12 cellular contexts compared by ENCODE assay signal in genomic region chr4:150580244-150580643, GRCh38. TPM values are rescaled to one million over a fixed set of nuclear protein-coding genes. Genes with fewer than 3 reads are reported as not detected.
DNase-seq lines count a peak whose midpoint lies in the region; ATAC-seq and TF ChIP-seq lines count a peak whose summit lies in the region.
"Had no signal": no experiment of that assay in that cellular context is flagged by ENCODE, and none has a peak within 500 bp of the region (broad histone marks: within the 10 kb centered on the region; RNA-seq: fewer than 3 reads in every experiment).

No MANE protein-coding gene starts in this region.

- TSS peak; percentile 55 for BruUV-seq in Calu3 (replicated peaks; lab: Mats Ljungman, UMichigan)

- no peaks in the 10 kb centered on the region for H3K36me3 ChIP-seq in iPS-18a (ENCODE audit: control insufficient read depth, low read depth, low read length)

- H3K4me3 ChIP-seq in astrocyte of the cerebellum (ENCODE audit: low read depth, low read length): peak overlapping the region; percentile 46
- peak overlapping the region; percentile 59 for H3K4me3 ChIP-seq in iPS-18a (ENCODE audit: low read length)
- H3K4me3 ChIP-seq in retinal pigment epithelial cell (ENCODE audit: low read length): peak overlapping the region; percentile 89
- H3K4me3 ChIP-seq: BLaER1 treated with 17β-estradiol and CSF1 and Interleukin-3, amounts not matched to agents 10 nM and 100 nM had no signal

- peaks cover 16% of the 10 kb centered on the region for H3K36me3 Mint-ChIP-seq in Calu3 (ENCODE audit: insufficient read depth, unreplicated experiment)

- H3K9me3 Mint-ChIP-seq in Calu3 (ENCODE audit: low read depth, unreplicated experiment): no peaks in the 10 kb centered on the region
- H3K9me3 Mint-ChIP-seq: activated naive CD8-positive, alpha-beta T cell treated with anti-CD3 and anti-CD28 coated beads, Interleukin-2, amount 10 ng/mL, durations not matched to agents 7 days and 5 days had no signal

- ATAC-seq in HG02884 (IDR thresholded peaks at IDR 0.05; ENCODE audit: unreplicated experiment): no peak
- ATAC-seq in stimulated activated naive CD8-positive, alpha-beta T cell treated with anti-CD3 and anti-CD28 coated beads, Interleukin-15, Interleukin-2, amounts not matched to agents 100 U/mL and 50 U/mL, for 24 hours: no peak

- H3K9ac ChIP-seq in iPS-18a (ENCODE audit: low read length): no peak overlapping the region
- H3K9ac ChIP-seq: BLaER1 treated with 17β-estradiol and CSF1 and Interleukin-3, amounts not matched to agents 10 nM and 100 nM had no signal

- TF ChIP-seq POLR2A in erythroblast (IDR thresholded peaks at IDR 0.05; ENCODE audit: low read length): no peak

- H3K27ac Mint-ChIP-seq in Calu3 (ENCODE audit: unreplicated experiment): peak overlapping the region; percentile 88
- H3K27ac Mint-ChIP-seq: activated naive CD8-positive, alpha-beta T cell treated with anti-CD3 and anti-CD28 coated beads, Interleukin-2, amount 10 ng/mL, durations not matched to agents 7 days and 5 days had no signal

- intact Hi-C loops in Calu3 (cut with micrococcal nuclease; ENCODE audit: unreplicated experiment): no loop called here

- peaks cover 75% of the 10 kb centered on the region for H3K27me3 ChIP-seq in iPS-18a (ENCODE audit: control insufficient read depth, insufficient read depth, low read length)
- H3K27me3 ChIP-seq: BLaER1 treated with 17β-estradiol and CSF1 and Interleukin-3, amounts not matched to agents 10 nM and 100 nM had no signal

- DNase-seq in Calu3 (no peak), astrocyte of the cerebellum (ENCODE audit: low read depth) (no peak), retinal pigment epithelial cell (ENCODE audit: low read depth) (no peak), COLO829 (ENCODE audit: low spot score) (no peak), erythroblast (lab: John Stamatoyannopoulos, UW) (no peak)
- DNase-seq in stimulated activated naive CD8-positive, alpha-beta T cell treated with anti-CD3 and anti-CD28 coated beads, Interleukin-15, Interleukin-2, amounts not matched to agents 100 U/mL and 50 U/mL, for 24 hours: no peak
- DNase-seq: activated naive CD8-positive, alpha-beta T cell treated with anti-CD3 and anti-CD28 coated beads, Interleukin-2, amount 10 ng/mL, durations not matched to agents 7 days and 5 days; mammary epithelial cell; NCI-H510A treated with DMSO at 0.1 percent for 48 hours had no signal

- H3K9me3 ChIP-seq in iPS-18a (ENCODE audit: control insufficient read depth, low read depth, low read length): no peaks in the 10 kb centered on the region

- H3K4me1 ChIP-seq in iPS-18a (ENCODE audit: control insufficient read depth, low read depth, low read length): peaks cover 19% of the 10 kb centered on the region
- H3K4me1 ChIP-seq: BLaER1 treated with 17β-estradiol and CSF1 and Interleukin-3, amounts not matched to agents 10 nM and 100 nM had no signal

- H3K27ac ChIP-seq in iPS-18a (ENCODE audit: low read length): no peak overlapping the region
- H3K27ac ChIP-seq: BLaER1 treated with 17β-estradiol and CSF1 and Interleukin-3, amounts not matched to agents 10 nM and 100 nM had no signal

- H3K4me1 Mint-ChIP-seq in Calu3 (ENCODE audit: low read depth, unreplicated experiment): no peaks in the 10 kb centered on the region
- H3K4me1 Mint-ChIP-seq: activated naive CD8-positive, alpha-beta T cell treated with anti-CD3 and anti-CD28 coated beads, Interleukin-2, amount 10 ng/mL, durations not matched to agents 7 days and 5 days had no signal

- no peak for TF ChIP-seq CTCF in Calu3 (IDR thresholded peaks at IDR 0.05; ENCODE audit: unreplicated experiment)
- TF ChIP-seq CTCF in astrocyte of the cerebellum (IDR thresholded peaks at IDR 0.05; ENCODE audit: low read depth, low read length, missing control alignments): no peak
- no peak for TF ChIP-seq CTCF in retinal pigment epithelial cell (conservative IDR thresholded peaks at IDR 0.05; ENCODE audit: low read depth, low read length)

- no peaks in the 10 kb centered on the region for H3K27me3 Mint-ChIP-seq in Calu3 (ENCODE audit: unreplicated experiment)
- H3K27me3 Mint-ChIP-seq: activated naive CD8-positive, alpha-beta T cell treated with anti-CD3 and anti-CD28 coated beads, Interleukin-2, amount 10 ng/mL, durations not matched to agents 7 days and 5 days had no signal

- CTCF ChIA-PET in Calu3 (lab: Charles Lee): no interaction called here

- in situ Hi-C loops in astrocyte of the cerebellum (cut with HindIII; ENCODE audit: low sequenced_read_pairs): loop anchor here (25.0 kb wide), 1 partner anchor 293 kb away; no protein-coding TSS in a partner anchor

- H3K4me3 Mint-ChIP-seq in Calu3 (ENCODE audit: low read depth, unreplicated experiment): peak overlapping the region; percentile 79
- H3K4me3 Mint-ChIP-seq: activated naive CD8-positive, alpha-beta T cell treated with anti-CD3 and anti-CD28 coated beads, Interleukin-2, amount 10 ng/mL, durations not matched to agents 7 days and 5 days had no signal

RNA-seq across cellular contexts. Expression of gene MAB21L2, which starts 1.7 kb away (rescaled TPM):
- 0.17 and 0.29 TPM in 2 replicates for total RNA-seq in Calu3 (2022)
- total RNA-seq: activated naive CD8-positive, alpha-beta T cell treated with anti-CD3 and anti-CD28 coated beads, Interleukin-2, amount 10 ng/mL, durations not matched to agents 7 days and 5 days; mammary epithelial cell had no signal
